Comparison of ENCODE assay signal across 8 cellular contexts in the genomic region with DNA sequence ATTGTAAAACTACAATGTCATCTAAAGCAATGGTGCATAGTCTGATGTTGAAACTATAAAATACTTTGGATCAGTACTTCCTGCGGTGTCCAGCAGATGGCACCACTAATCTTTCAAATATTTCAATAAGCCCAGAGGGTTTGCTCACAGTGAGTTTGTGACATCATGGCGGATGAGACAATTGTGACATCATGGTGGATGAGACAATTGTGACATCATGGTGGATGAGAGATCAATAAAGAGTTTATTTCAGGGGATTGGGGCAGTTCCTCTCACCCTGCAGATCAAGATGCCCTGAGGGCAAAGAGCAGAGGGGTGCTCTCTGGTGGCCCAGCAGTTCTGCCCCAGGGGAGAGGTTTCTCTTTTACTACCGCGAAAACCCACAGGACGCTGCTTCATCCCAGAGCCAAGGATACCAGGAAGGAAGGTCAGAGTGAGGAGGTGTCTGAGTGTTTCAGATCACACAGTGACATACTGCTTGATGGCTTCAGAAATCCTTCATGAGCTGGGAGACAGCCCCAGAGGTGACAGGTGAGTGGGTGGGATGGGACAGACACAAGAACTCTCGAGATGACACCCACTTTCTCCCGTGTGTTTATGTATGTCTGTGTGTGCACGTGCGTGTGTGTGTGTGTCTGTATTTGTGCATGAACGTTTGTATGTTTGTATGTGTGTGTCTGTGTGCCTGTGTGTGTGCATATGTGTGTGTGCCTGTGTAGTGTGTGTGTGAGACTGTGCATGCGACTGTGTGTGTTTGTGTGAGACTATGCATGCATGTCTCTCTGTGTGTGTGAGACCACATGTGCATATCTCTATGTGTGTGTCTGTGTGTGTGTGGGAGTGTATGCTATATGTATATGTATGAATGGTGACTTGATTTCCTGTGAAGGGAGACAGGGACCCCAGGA. TPM values are rescaled to one million over a fixed set of nuclear protein-coding genes. Genes with fewer than 3 reads are reported as not detected.
DNase-seq lines count a peak whose midpoint lies in the region; ATAC-seq and TF ChIP-seq lines count a peak whose summit lies in the region.

No MANE protein-coding gene starts in this region.

- H3K9me3 ChIP-seq in DOHH2 (ENCODE audit: control insufficient read depth, insufficient read depth, low read length) = no peaks in the 10 kb centered on the region
- H3K9me3 ChIP-seq in heart left ventricle = no peaks in the 10 kb centered on the region

- TF ChIP-seq CTCF in DOHH2 (IDR thresholded peaks at IDR 0.05; ENCODE audit: low read depth, low read length, poor library complexity, severe bottlenecking) = peak; percentile 86
- TF ChIP-seq CTCF in heart left ventricle (IDR thresholded peaks at IDR 0.05) = peak; percentile 70 to 86 (median 79)

- H3K4me2 ChIP-seq in DOHH2 (ENCODE audit: low read length) = peak overlapping the region; percentile 22; the same call in 1 of the 2 replicates

- H3K4me3 ChIP-seq in DOHH2 (ENCODE audit: low read length) = no peak overlapping the region
- no peak overlapping the region for H3K4me3 ChIP-seq in heart left ventricle

- 32 to 41% (median 36%) methylated on average over 11 of the region's 11 CpGs for WGBS in heart left ventricle, 4 donors

- H3K27ac Mint-ChIP-seq in activated naive CD8-positive, alpha-beta T cell treated with anti-CD3 and anti-CD28 coated beads, Interleukin-2, amount 50 U/mL, for 24 hours = no peak overlapping the region

- peaks cover 21% of the 10 kb centered on the region for H3K4me1 Mint-ChIP-seq in activated naive CD8-positive, alpha-beta T cell treated with anti-CD3 and anti-CD28 coated beads, Interleukin-2, amount 50 U/mL, for 24 hours

- no peaks in the 10 kb centered on the region for H3K36me3 Mint-ChIP-seq in activated naive CD8-positive, alpha-beta T cell treated with anti-CD3 and anti-CD28 coated beads, Interleukin-2, amount 50 U/mL, for 24 hours (ENCODE audit: low read depth)

- no peaks in the 10 kb centered on the region for H4K20me1 ChIP-seq in DOHH2 (ENCODE audit: control insufficient read depth, insufficient read depth, low read depth, low read length)

- TF ChIP-seq POLR2A in heart left ventricle (IDR thresholded peaks at IDR 0.05) = no peak

- peaks cover 83% of the 10 kb centered on the region for H3K27me3 Mint-ChIP-seq in activated naive CD8-positive, alpha-beta T cell treated with anti-CD3 and anti-CD28 coated beads, Interleukin-2, amount 50 U/mL, for 24 hours

- H3K27me3 ChIP-seq in DOHH2 (ENCODE audit: control insufficient read depth, low read length) (peaks cover 65% of the 10 kb centered on the region), heart left ventricle (peaks cover 22 to 96% (median 64%) of the 10 kb centered on the region in 9 donors)

- peaks cover 16% of the 10 kb centered on the region for H3K4me1 ChIP-seq in DOHH2 (ENCODE audit: control insufficient read depth, low read length)
- H3K4me1 ChIP-seq in heart left ventricle = peaks cover 0 to 13% (median 10%) of the 10 kb centered on the region in 12 donors

- DNase-seq in M059J (ENCODE audit: low read depth) (peak; percentile 78), SW 1271 (lab: John Stamatoyannopoulos, UW) (peak; percentile 54 to 67), heart left ventricle (peak in 2 of 5 donors; percentile 34 to 44), putamen (ENCODE audit: low spot score) (peak; percentile 44)
- DNase-seq in activated naive CD8-positive, alpha-beta T cell treated with anti-CD3 and anti-CD28 coated beads, Interleukin-2, amount 50 U/mL, for 24 hours = peak; percentile 67

- intact Hi-C loops in heart left ventricle (cut with DNase I) = loop anchor here (1.0 to 10.0 kb wide), 6 partner anchors 82 to 880 kb away; no protein-coding TSS in a partner anchor

- no peak overlapping the region for H3K27ac ChIP-seq in DOHH2 (ENCODE audit: low read depth, low read length)
- no peak overlapping the region for H3K27ac ChIP-seq in heart left ventricle

- H3K36me3 ChIP-seq in DOHH2 (ENCODE audit: control insufficient read depth, low read length) (no peaks in the 10 kb centered on the region), heart left ventricle (no peaks in the 10 kb centered on the region)

- no peaks in the 10 kb centered on the region for H3K79me2 ChIP-seq in DOHH2 (ENCODE audit: control insufficient read depth, low read length)

- ATAC-seq in activated naive CD8-positive, alpha-beta T cell treated with anti-CD3 and anti-CD28 coated beads, Interleukin-2, amount 50 U/mL, for 24 hours = no peak
- peak in 3 of 4 donors; percentile 65 to 77 (median 69) for ATAC-seq in heart left ventricle
- no peak for ATAC-seq in HG03280 (IDR thresholded peaks at IDR 0.05; ENCODE audit: unreplicated experiment)
- ATAC-seq in HG02884 (IDR thresholded peaks at IDR 0.05; ENCODE audit: unreplicated experiment) = no peak

- H3F3A ChIP-seq in DOHH2 (ENCODE audit: control insufficient read depth, insufficient read depth) = no peaks in the 10 kb centered on the region

- H3K9me3 Mint-ChIP-seq in activated naive CD8-positive, alpha-beta T cell treated with anti-CD3 and anti-CD28 coated beads, Interleukin-2, amount 50 U/mL, for 24 hours = no peaks in the 10 kb centered on the region

- no peak overlapping the region for H3K4me3 Mint-ChIP-seq in activated naive CD8-positive, alpha-beta T cell treated with anti-CD3 and anti-CD28 coated beads, Interleukin-2, amount 50 U/mL, for 24 hours

- no peaks in the 10 kb centered on the region for H3K9me2 ChIP-seq in DOHH2 (replicated peaks; ENCODE audit: control insufficient read depth, low read length)

RNA-seq across cellular contexts. Expression of a gene that starts 7.3 kb away (rescaled TPM):
- 75.7 and 88.8 TPM in 2 replicates for total RNA-seq in M059J (2014; rRNA removed; shearing (Covaris generic))
- total RNA-seq in heart left ventricle = 1 to 10 TPM in 3 of 9 donors, under 1 TPM in 6; 0.27 to 2.3 (median 0.85) TPM
- 1 to 10 TPM in 1 of 2 donors, under 1 TPM in 1; 0.34 to 3.7 TPM for polyA plus RNA-seq in heart left ventricle

RNA-seq across cellular contexts. Expression of a gene that starts 11.6 kb away (rescaled TPM):
- 19.7 and 20.6 TPM in 2 replicates for total RNA-seq in M059J (2014; rRNA removed; shearing (Covaris generic))
- total RNA-seq in heart left ventricle = 1 to 10 TPM in 1 of 9 donors, under 1 TPM in 1, not detected in 7; 0.25 to 1.9 TPM
- polyA plus RNA-seq in heart left ventricle = under 1 TPM in 1 of 2 donors, not detected in 1; 0.22 TPM

RNA-seq across cellular contexts. Expression of a gene that starts 29.2 kb away (rescaled TPM):
- 0.76 and 1.1 TPM in 2 replicates for total RNA-seq in M059J (2014; rRNA removed; shearing (Covaris generic))
- total RNA-seq in heart left ventricle = under 1 TPM; 0.10 to 0.52 (median 0.25) TPM
- polyA plus RNA-seq in heart left ventricle = under 1 TPM; 0.11 to 0.33 TPM

RNA-seq across cellular contexts. Expression of a gene that starts 36.6 kb away (rescaled TPM):
- 1.5 and 2.7 TPM in 2 replicates for total RNA-seq in M059J (2014; rRNA removed; shearing (Covaris generic))
- 1 to 10 TPM in 1 of 9 donors, under 1 TPM in 3, not detected in 5; 0.12 to 5.0 (median 0.50) TPM for total RNA-seq in heart left ventricle
- under 1 TPM in 1 of 2 donors, not detected in 1; 0.46 TPM for polyA plus RNA-seq in heart left ventricle

Comparison
In these comparisons a context has a peak if more than half of its experiments do, and no peak if none do; other contexts are left out.
1. ATAC-seq: peak in heart left ventricle (3 of 4); none in activated naive CD8-positive, alpha-beta T cell treated with anti-CD3 and anti-CD28 coated beads, Interleukin-2, amount 50 U/mL, for 24 hours (single experiment), HG03280 (single experiment) and HG02884 (single experiment).
2. RNA of a gene that starts 7.3 kb away (total RNA-seq): 75.7 to 88.8 TPM in M059J; 0.27 to 2.3 TPM in heart left ventricle; every median in the first group is over 10 times any median in the second.